Comparison of ENCODE assay signal across 8 cellular contexts in the genomic region with DNA sequence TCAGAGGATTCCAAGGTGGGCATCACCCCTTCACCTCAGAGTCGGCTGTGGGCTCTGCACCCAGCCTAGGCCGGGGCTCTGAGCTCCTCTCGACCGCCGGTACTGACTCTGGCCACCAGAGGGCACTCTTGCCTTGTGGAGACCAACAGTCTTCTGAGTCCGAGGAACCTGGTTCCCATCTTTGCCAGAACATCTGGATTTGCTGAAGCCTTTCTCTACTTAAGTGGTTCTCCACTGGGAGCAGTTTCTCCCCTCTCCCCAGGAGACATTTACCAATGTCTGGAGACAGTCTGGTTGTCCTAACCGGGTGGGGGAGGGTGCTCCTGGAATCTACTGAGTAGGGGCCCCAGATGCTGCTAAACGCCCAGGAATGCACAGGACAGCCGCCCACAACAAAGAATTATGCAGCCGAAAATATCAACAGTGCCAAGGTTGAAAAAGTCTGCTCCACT. TPM values are rescaled to one million over a fixed set of nuclear protein-coding genes. Genes with fewer than 3 reads are reported as not detected.
A peak's percentile ranks its signal among the peaks of the same experiment; 100 is the strongest.
DNase-seq lines count a peak whose midpoint lies in the region; ATAC-seq and TF ChIP-seq lines count a peak whose summit lies in the region.

No MANE protein-coding gene starts in this region.

- H3K27ac Mint-ChIP-seq in endodermal cell, result peak overlapping the region; percentile 39

- peak; percentile 58 for DNase-seq in COR-L47 (lab: John Stamatoyannopoulos, UW)
- DNase-seq in HL-60 (ENCODE audit: low read depth in 1 of 2, low spot score in 1 of 2), result peak; percentile 50 to 74
- peak; percentile 91 for DNase-seq in NT2/D1 (ENCODE audit: low read depth, low spot score)
- peak; percentile 51 to 92 (median 89) for DNase-seq in activated CD8-positive, alpha-beta memory T cell treated with anti-CD3 and anti-CD28 coated beads for 48 hours (ENCODE audit: low read depth in 2 of 3, low spot score in 2 of 3)
- peak; percentile 98 for DNase-seq in endodermal cell
- DNase-seq in mesenteric fat pad (ENCODE audit: low spot score), result peak; percentile 92
- DNase-seq in stimulated activated CD8-positive, alpha-beta memory T cell treated with anti-CD3 and anti-CD28 coated beads, Interleukin-15, amount 100 ng/mL, for 4 hours (ENCODE audit: low read depth in 2 of 2), result peak; percentile 53 to 61

- no peaks in the 10 kb centered on the region for H3K27me3 ChIP-seq in HL-60 (ENCODE audit: insufficient read depth, poor library complexity, severe bottlenecking)
- peaks cover 5% of the 10 kb centered on the region for H3K27me3 ChIP-seq in NT2/D1 (ENCODE audit: insufficient read depth, insufficient read length)
- H3K27me3 ChIP-seq in endodermal cell (ENCODE audit: control insufficient read depth, insufficient read depth, low read length, poor library complexity, severe bottlenecking), result no peaks in the 10 kb centered on the region

- TF ChIP-seq CTCF in HL-60 (IDR thresholded peaks at IDR 0.05; ENCODE audit: insufficient read depth, low read length) (peak; percentile 89), endodermal cell (conservative IDR thresholded peaks at IDR 0.05) (peak; percentile 97)

- no peaks in the 10 kb centered on the region for H3K9me3 Mint-ChIP-seq in endodermal cell

- no peaks in the 10 kb centered on the region for H3K27me3 Mint-ChIP-seq in endodermal cell (ENCODE audit: insufficient read depth)

- H3K27ac ChIP-seq in HL-60 (replicated peaks), result no peak overlapping the region
- no peak overlapping the region for H3K27ac ChIP-seq in endodermal cell (ENCODE audit: low read depth, low read length)

- H3K9me3 ChIP-seq in NT2/D1 (ENCODE audit: insufficient read depth, low read length) (no peaks in the 10 kb centered on the region), endodermal cell (ENCODE audit: control insufficient read depth, low read length) (no peaks in the 10 kb centered on the region)

- H3K36me3 Mint-ChIP-seq in endodermal cell (ENCODE audit: low read depth), result no peaks in the 10 kb centered on the region

- WGBS in endodermal cell (ENCODE audit: insufficient coverage in 1 of 2, insufficient read length in 1 of 2), 2 experiments, result 38 to 39% methylated on average over 8 to 10 of the region's 10 CpGs

- no peak for ATAC-seq in HG02970 (IDR thresholded peaks at IDR 0.05; ENCODE audit: low FRiP score, unreplicated experiment)

- H3K4me1 Mint-ChIP-seq in endodermal cell, result peaks cover 9% of the 10 kb centered on the region

- no peak overlapping the region for H3K9ac ChIP-seq in NT2/D1 (ENCODE audit: insufficient read length, low read depth)
- no peak overlapping the region for H3K9ac ChIP-seq in endodermal cell (ENCODE audit: extremely low read depth, low read length, poor library complexity, severe bottlenecking)

- peaks cover 10% of the 10 kb centered on the region for H3K4me1 ChIP-seq in NT2/D1 (ENCODE audit: insufficient read depth, insufficient read length)
- H3K4me1 ChIP-seq in endodermal cell (ENCODE audit: control insufficient read depth, insufficient read depth, low read length), result no peaks in the 10 kb centered on the region

- H3K4me3 Mint-ChIP-seq in endodermal cell, result no peak overlapping the region

- H3K4me3 ChIP-seq in HL-60 (replicated peaks; ENCODE audit: insufficient read depth, low read length) (no peak overlapping the region), NT2/D1 (ENCODE audit: insufficient read length, low read depth) (no peak overlapping the region), endodermal cell (ENCODE audit: low read length) (no peak overlapping the region)

- H3K36me3 ChIP-seq in NT2/D1 (ENCODE audit: insufficient read depth, insufficient read length, low read length) (no peaks in the 10 kb centered on the region), endodermal cell (ENCODE audit: control insufficient read depth, insufficient read depth, low read length) (no peaks in the 10 kb centered on the region)

RNA-seq across cellular contexts. Expression of a gene that starts 9.4 kb away (rescaled TPM):
- total RNA-seq in endodermal cell (under 1 TPM in 1 of 2 donors, not detected in 1; 0.26 TPM), mesenteric fat pad (not detected)
- 0.36 TPM for polyA plus RNA-seq in endodermal cell (2013, experiment 1 of 2)
- polyA plus RNA-seq in endodermal cell (2013, experiment 2 of 2), result 0.12 TPM

RNA-seq across cellular contexts. Expression of a gene that starts 44.7 kb away (rescaled TPM):
- total RNA-seq in endodermal cell (10 to 100 TPM; 54.2 to 56.5 TPM), mesenteric fat pad (37.7 TPM)
- polyA plus RNA-seq in endodermal cell (2013, experiment 1 of 2), result 34.2 TPM
- polyA plus RNA-seq in endodermal cell (2013, experiment 2 of 2), result 31.3 TPM

RNA-seq across cellular contexts. Expression of a gene that starts 48.0 kb away (rescaled TPM):
- total RNA-seq in endodermal cell, result 10 to 100 TPM; 26.9 to 40.6 TPM
- polyA plus RNA-seq in endodermal cell (2013, experiment 1 of 2), result 18.1 TPM
- 17.5 TPM for polyA plus RNA-seq in endodermal cell (2013, experiment 2 of 2)
- 37.2 TPM for total RNA-seq in mesenteric fat pad
